Comparison of ENCODE assay signal across 10 cellular contexts in the genomic region with DNA sequence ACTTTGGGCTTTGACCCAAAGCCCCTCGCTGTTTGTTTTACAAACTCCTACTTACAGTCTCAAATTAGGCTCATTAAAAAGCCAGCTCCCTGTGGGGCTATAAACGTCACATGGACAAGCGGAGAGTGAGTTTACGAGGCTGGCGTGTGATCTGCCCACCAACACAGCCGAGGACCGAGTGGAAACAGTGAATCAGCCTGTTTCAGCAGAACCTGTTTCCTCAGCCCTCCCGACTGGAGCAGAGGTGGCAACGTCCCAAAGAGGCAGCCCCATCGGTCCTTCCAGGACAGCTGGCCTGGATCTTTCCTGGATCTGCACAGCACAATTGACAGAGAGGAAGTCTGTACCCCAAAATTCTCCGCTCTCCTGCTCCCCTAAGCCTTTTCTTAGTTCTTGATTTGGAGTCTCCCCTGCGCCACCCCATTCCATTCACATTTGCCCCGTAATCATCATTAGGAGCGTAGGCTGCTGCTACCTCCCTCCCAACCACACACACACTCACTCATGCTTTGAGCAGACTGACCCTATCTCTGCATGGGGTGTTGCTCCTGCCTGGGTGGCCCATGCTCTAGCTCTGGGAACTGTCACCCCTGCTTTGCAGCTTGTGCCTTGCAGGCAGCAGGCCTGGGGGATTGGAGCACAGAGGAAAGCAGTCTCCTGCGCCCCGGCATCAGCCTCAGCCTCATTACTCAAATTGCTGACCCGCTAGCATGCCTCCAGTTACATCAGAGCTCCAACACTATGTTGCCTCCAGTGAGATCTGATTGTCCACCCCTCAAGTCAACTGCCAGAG.
DNase-seq lines count a peak whose midpoint lies in the region; ATAC-seq and TF ChIP-seq lines count a peak whose summit lies in the region.
"Had no signal": no experiment of that assay in that cellular context is flagged by ENCODE, and none has a peak within 500 bp of the region (broad histone marks: within the 10 kb centered on the region; RNA-seq: fewer than 3 reads in every experiment).

No MANE protein-coding gene starts in this region.

- H3K4me1 ChIP-seq in Caco-2, result peaks cover 9% of the 10 kb centered on the region
- peaks cover 28% of the 10 kb centered on the region for H3K4me1 ChIP-seq in Panc1 (ENCODE audit: control insufficient read depth, insufficient read depth, low read length)
- peaks cover 0 to 20% (median 10%) of the 10 kb centered on the region in 3 donors for H3K4me1 ChIP-seq in gastroesophageal sphincter

- H3K27me3 ChIP-seq in Caco-2 (replicated peaks; ENCODE audit: control insufficient read depth, insufficient read depth, low read length) (no peaks in the 10 kb centered on the region), Panc1 (ENCODE audit: control insufficient read depth, insufficient read depth, low read length) (no peaks in the 10 kb centered on the region), gastroesophageal sphincter (no peaks in the 10 kb centered on the region)

- H3K9me3 Mint-ChIP-seq in Caco-2 (ENCODE audit: unreplicated experiment), result no peaks in the 10 kb centered on the region

- BruUV-seq in Caco-2 (replicated peaks; lab: Mats Ljungman, UMichigan) (no TSS peak), Panc1 (replicated peaks; lab: Mats Ljungman, UMichigan) (no TSS peak)

- H3K36me3 ChIP-seq in Caco-2 (ENCODE audit: control insufficient read depth, insufficient read depth, low read length) (no peaks in the 10 kb centered on the region), Panc1 (ENCODE audit: control insufficient read depth, insufficient read depth, low read length) (no peaks in the 10 kb centered on the region), gastroesophageal sphincter (no peaks in the 10 kb centered on the region)

- H3K27me3 Mint-ChIP-seq in Caco-2 (ENCODE audit: insufficient read depth, unreplicated experiment), result no peaks in the 10 kb centered on the region

- no peak overlapping the region for H3K4me3 ChIP-seq in Caco-2 (ENCODE audit: low read depth, low read length)
- peak overlapping the region in 1 of 2 experiments; percentile 6; a peak in 1 of 4 replicates for H3K4me3 ChIP-seq in Panc1 (ENCODE audit: low read depth in 2 of 2, low read length in 2 of 2)
- H3K4me3 ChIP-seq in gastroesophageal sphincter, result no peak overlapping the region

- intact Hi-C loops in Caco-2 (cut with micrococcal nuclease; ENCODE audit: unreplicated experiment), result loop anchor here (5.0 kb wide), 1 partner anchor 134 kb away; a partner anchor contains a TSS
- intact Hi-C loops in Panc1 (cut with micrococcal nuclease; ENCODE audit: unreplicated experiment), result no loop called here

- no peak overlapping the region for H3K4me3 Mint-ChIP-seq in Caco-2 (ENCODE audit: unreplicated experiment)

- ATAC-seq in Panc1 (peak; percentile 80), gastroesophageal sphincter (peak; percentile 83), GM21529 (IDR thresholded peaks at IDR 0.05; ENCODE audit: unreplicated experiment) (no peak)

- H3K27ac Mint-ChIP-seq in Caco-2 (ENCODE audit: unreplicated experiment), result peak overlapping the region; percentile 0

- TF ChIP-seq POLR2A in gastroesophageal sphincter (IDR thresholded peaks at IDR 0.05), result no peak

- no peaks in the 10 kb centered on the region for H3K36me3 Mint-ChIP-seq in Caco-2 (ENCODE audit: insufficient read depth, unreplicated experiment)

- WGBS in gastroesophageal sphincter (ENCODE audit: low coverage in 1 of 2), 2 donors, result 37 to 40% methylated on average over 5 to 9 of the region's 17 CpGs

- peaks cover 7% of the 10 kb centered on the region for H3K4me1 Mint-ChIP-seq in Caco-2 (ENCODE audit: low read depth, unreplicated experiment)

- H3K9me3 ChIP-seq in Caco-2 (no peaks in the 10 kb centered on the region), Panc1 (ENCODE audit: control insufficient read depth, insufficient read depth, low read depth, low read length) (no peaks in the 10 kb centered on the region), gastroesophageal sphincter (no peaks in the 10 kb centered on the region)

- H3K27ac ChIP-seq in Panc1 (ENCODE audit: low read length) (peak overlapping the region; percentile 76), gastroesophageal sphincter (peak overlapping the region in 3 of 4 donors; percentile 24 to 39 (median 27))

- POLR2A ChIA-PET in Caco-2 (lab: Charles Lee), result no interaction called here
- POLR2A ChIA-PET in Panc1 (lab: Charles Lee), result no interaction called here

- no peak for TF ChIP-seq EP300 in gastroesophageal sphincter (IDR thresholded peaks at IDR 0.05)

- in situ Hi-C loops in Panc1 (cut with HindIII; ENCODE audit: low pct_unique_long_range_greater_than_20kb, low sequenced_read_pairs), result no loop called here

- DNase-seq in Caco-2 (no peak), Panc1 (ENCODE audit: low read depth, low spot score) (no peak), retina (peak; percentile 80), NCI-H226 (no peak), NCI-H345 treated with DMSO at 0.1 percent for 48 hours (lab: John Stamatoyannopoulos, UW; ENCODE audit: unreplicated experiment) (no peak)
- no peak for DNase-seq in activated CD4-positive, CD25-positive, alpha-beta regulatory T cell (lab: John Stamatoyannopoulos, UW)
- DNase-seq: activated CD4-positive, alpha-beta T cell treated with anti-CD3 and anti-CD28 coated beads for 4 hours; kidney glomerular epithelial cell had no signal

- TF ChIP-seq CTCF in Caco-2 (IDR thresholded peaks at IDR 0.05; ENCODE audit: insufficient read depth in 1 of 2, low read depth in 1 of 2, low read length in 1 of 2, severe bottlenecking in 1 of 2, unreplicated experiment in 1 of 2) (no peak), Panc1 (IDR thresholded peaks at IDR 0.05) (no peak), gastroesophageal sphincter (IDR thresholded peaks at IDR 0.05) (no peak)

- CTCF ChIA-PET in Caco-2 (lab: Charles Lee), result no interaction called here
- CTCF ChIA-PET in Panc1 (lab: Charles Lee), result no interaction called here
